Comparison of ENCODE assay signal across 10 cellular contexts in genomic region chr5:54159153-54159836, GRCh38.
DNase-seq lines count a peak whose midpoint lies in the region; ATAC-seq, FAIRE-seq and TF ChIP-seq lines count a peak whose summit lies in the region.
"Had no signal": no experiment of that assay in that cellular context is flagged by ENCODE, and none has a peak within 500 bp of the region (broad histone marks: within the 10 kb centered on the region; RNA-seq: fewer than 3 reads in every experiment).

No MANE protein-coding gene starts in this region.

- ATAC-seq in GM18909 (IDR thresholded peaks at IDR 0.05; ENCODE audit: poor library complexity, unreplicated experiment) (peak; percentile 64), gastroesophageal sphincter (no peak)

- no peak overlapping the region for H3K18ac ChIP-seq in H1 (ENCODE audit: extremely low read depth, low read length)

- H3K4ac ChIP-seq in H1 (replicated peaks; ENCODE audit: insufficient read length, low read depth, low read length): no peak overlapping the region

- no peaks in the 10 kb centered on the region for H3K36me3 ChIP-seq in A673 (ENCODE audit: insufficient read depth, low read length, poor library complexity, severe bottlenecking)
- H3K36me3 ChIP-seq in H1 (ENCODE audit: control insufficient read depth in 2 of 4, insufficient read depth in 4 of 4, low read length in 3 of 4): no peaks in the 10 kb centered on the region
- no peaks in the 10 kb centered on the region for H3K36me3 ChIP-seq in gastroesophageal sphincter
- no peaks in the 10 kb centered on the region for H3K36me3 ChIP-seq in Peyer's patch

- DNase-seq in A673 (ENCODE audit: low spot score): peak; percentile 61
- DNase-seq in LHCN-M2 (ENCODE audit: low read depth): peak; percentile 49
- DNase-seq in H1 (ENCODE audit: low read depth in 1 of 2, low spot score in 2 of 2): no peak
- no peak for DNase-seq in NCI-H187 (lab: John Stamatoyannopoulos, UW)
- DNase-seq in Peyer's patch: no peak
- no peak for DNase-seq in retina
- DNase-seq: COR-L47, NCI-H2107 had no signal

- H2AFZ ChIP-seq in H1 (ENCODE audit: low read length): no peak overlapping the region

- H3K4me3 ChIP-seq in A673 (ENCODE audit: low read depth, low read length, poor library complexity, severe bottlenecking) (no peak overlapping the region), H1 (ENCODE audit: extremely low read depth in 1 of 4, insufficient read depth in 2 of 4, low read depth in 3 of 4, low read length in 4 of 4) (no peak overlapping the region), gastroesophageal sphincter (no peak overlapping the region), Peyer's patch (no peak overlapping the region)

- no peak overlapping the region for H2BK15ac ChIP-seq in H1 (ENCODE audit: low read length)

- no peaks in the 10 kb centered on the region for H3K9me3 ChIP-seq in A673 (ENCODE audit: low read depth, low read length, poor library complexity, severe bottlenecking)
- no peaks in the 10 kb centered on the region for H3K9me3 ChIP-seq in H1 (ENCODE audit: insufficient read depth in 2 of 2, low read depth in 1 of 2, low read length in 1 of 2)
- no peaks in the 10 kb centered on the region for H3K9me3 ChIP-seq in gastroesophageal sphincter
- H3K9me3 ChIP-seq in Peyer's patch: no peaks in the 10 kb centered on the region

- TF ChIP-seq CTCF in A673 (conservative IDR thresholded peaks at IDR 0.05; ENCODE audit: low read depth, low read length) (peak; percentile 41), H1 (IDR thresholded peaks at IDR 0.05; ENCODE audit: control extremely low read depth in 1 of 3, insufficient read depth in 1 of 3, low read depth in 1 of 3, low read length in 3 of 3) (peak in 1 of 3 experiments; percentile 40; a peak in 1 of 4 replicates), gastroesophageal sphincter (IDR thresholded peaks at IDR 0.05) (no peak), Peyer's patch (IDR thresholded peaks at IDR 0.05) (no peak)

- CTCF ChIA-PET in A673 (lab: Charles Lee) (no interaction called here), H1 (lab: Charles Lee; ENCODE audit: partially characterized antibody) (interaction anchor here (0.7 to 0.9 kb wide), 2 partner anchors 38 to 287 kb away, joined by 3 read pairs; no protein-coding TSS in a partner anchor)

- POLR2A ChIA-PET in A673 (lab: Charles Lee; ENCODE audit: low non-redundant PET) (interaction anchor here (0.7 kb wide), 1 partner anchor 242 kb away, joined by 4 read pairs; no protein-coding TSS in a partner anchor), H1 (lab: Charles Lee; ENCODE audit: partially characterized antibody) (no interaction called here)

- no peak overlapping the region for H3K4me2 ChIP-seq in H1 (ENCODE audit: insufficient read depth in 1 of 2, low read depth in 2 of 2, low read length in 2 of 2)

- no peak overlapping the region for H3K9ac ChIP-seq in H1 (replicated peaks in 1 of 4; ENCODE audit: extremely low read depth in 1 of 4, low read depth in 3 of 4, low read length in 3 of 4)

- TF ChIP-seq EP300 in H1 (IDR thresholded peaks at IDR 0.05; ENCODE audit: borderline replicate concordance in 1 of 2, low read depth in 2 of 2, low read length in 2 of 2) (no peak), gastroesophageal sphincter (IDR thresholded peaks at IDR 0.05) (no peak)

- H2BK120ac ChIP-seq in H1 (replicated peaks; ENCODE audit: low read depth, low read length): no peak overlapping the region

- peak; percentile 7 for FAIRE-seq in H1 (lab: Jason Lieb, UNC)

- H3K23ac ChIP-seq in H1 (ENCODE audit: insufficient read length): no peak overlapping the region

- H2BK5ac ChIP-seq in H1 (ENCODE audit: low read depth, low read length): no peak overlapping the region

- no peak overlapping the region for H4K5ac ChIP-seq in H1 (ENCODE audit: insufficient read length, low read depth, low read length)

- H3K79me2 ChIP-seq in H1 (ENCODE audit: control insufficient read depth in 1 of 2, insufficient read depth in 2 of 2, low read length in 2 of 2): no peaks in the 10 kb centered on the region

- no TSS peak for BruUV-seq in A673 (replicated peaks; lab: Mats Ljungman, UMichigan)

- H3K23me2 ChIP-seq in H1 (ENCODE audit: low read depth, low read length): no peaks in the 10 kb centered on the region; the same call in 1 of the 2 replicates

- no peak overlapping the region for H2AK5ac ChIP-seq in H1 (ENCODE audit: low read depth, low read length)

- H2BK12ac ChIP-seq in H1 (ENCODE audit: low read depth, low read length): no peak overlapping the region

- no peaks in the 10 kb centered on the region for H3K79me1 ChIP-seq in H1 (ENCODE audit: low read depth, low read length)

- no peak overlapping the region for H4K8ac ChIP-seq in H1 (ENCODE audit: extremely low read depth, insufficient read depth, low read length)

- H4K91ac ChIP-seq in H1 (replicated peaks; ENCODE audit: insufficient read length, low read length): no peak overlapping the region

- H2BK20ac ChIP-seq in H1 (ENCODE audit: low read length): no peak overlapping the region

- peak; percentile 48 to 57; a peak in 3 of 4 replicates for TF ChIP-seq RAD21 in H1 (IDR thresholded peaks at IDR 0.05 in 1 of 2, conservative IDR thresholded peaks at IDR 0.05 in 1 of 2; ENCODE audit: low read depth in 2 of 2, low read length in 2 of 2)

- 94% methylated on average over 4 of the region's 4 CpGs; no CpG with 5 or more reads in 1 of the 2 experiments for WGBS in H1 (ENCODE audit: extremely low coverage in 1 of 2, insufficient coverage in 1 of 2, insufficient read length in 1 of 2, insufficient replicate concordance in 2 of 2, low coverage in 1 of 2, low lambda C conversion rate in 2 of 2, missing lambda C conversion rate in 1 of 2), 2 experiments
- WGBS in gastroesophageal sphincter (ENCODE audit: low coverage in 1 of 2), 2 donors: 62 to 65% methylated on average over 3 to 4 of the region's 4 CpGs

- TF ChIP-seq POLR2A in H1 (IDR thresholded peaks at IDR 0.05; ENCODE audit: control extremely low read depth in 1 of 2, low read depth in 2 of 2, low read length in 2 of 2) (no peak), gastroesophageal sphincter (IDR thresholded peaks at IDR 0.05) (no peak), Peyer's patch (IDR thresholded peaks at IDR 0.05) (no peak)

- intact Hi-C loops in A673 (cut with micrococcal nuclease; ENCODE audit: unreplicated experiment): no loop called here

- no peaks in the 10 kb centered on the region for H3K27me3 ChIP-seq in A673 (replicated peaks; ENCODE audit: insufficient read depth, low read depth, low read length, poor library complexity)
- no peaks in the 10 kb centered on the region for H3K27me3 ChIP-seq in H1 (replicated peaks in 1 of 4; ENCODE audit: control insufficient read depth in 3 of 4, extremely low read depth in 1 of 4, insufficient read depth in 3 of 4, low read length in 3 of 4)
- H3K27me3 ChIP-seq in gastroesophageal sphincter: no peaks in the 10 kb centered on the region
- no peaks in the 10 kb centered on the region for H3K27me3 ChIP-seq in Peyer's patch

- H4K20me1 ChIP-seq in H1 (replicated peaks in 1 of 2; ENCODE audit: control insufficient read depth in 1 of 2, insufficient read depth in 2 of 2, low read length in 2 of 2): no peaks in the 10 kb centered on the region

- H3K4me1 ChIP-seq in A673 (ENCODE audit: insufficient read depth, low read length, poor library complexity, severe bottlenecking): no peaks in the 10 kb centered on the region
- no peaks in the 10 kb centered on the region for H3K4me1 ChIP-seq in H1 (replicated peaks in 1 of 4; ENCODE audit: control insufficient read depth in 3 of 4, insufficient read depth in 4 of 4, low read length in 3 of 4)
- peaks cover 0 to 4% (median 0%) of the 10 kb centered on the region in 3 donors for H3K4me1 ChIP-seq in gastroesophageal sphincter
- no peaks in the 10 kb centered on the region for H3K4me1 ChIP-seq in Peyer's patch

- no peak overlapping the region for H3K56ac ChIP-seq in H1 (replicated peaks; ENCODE audit: insufficient read length, low read depth, low read length)

- no peak overlapping the region for H3K14ac ChIP-seq in H1 (ENCODE audit: insufficient read length)

- no peak overlapping the region for H3K27ac ChIP-seq in A673 (ENCODE audit: low read depth, low read length, poor library complexity, severe bottlenecking)
- no peak overlapping the region for H3K27ac ChIP-seq in H1 (ENCODE audit: low read depth, low read length)
- H3K27ac ChIP-seq in gastroesophageal sphincter: no peak overlapping the region
- H3K27ac ChIP-seq in Peyer's patch: no peak overlapping the region

TF ChIP-seq in H1, 55 proteins besides CTCF, POLR2A, EP300 and RAD21:
- TF ChIP-seq BACH1 (IDR thresholded peaks at IDR 0.05; ENCODE audit: low read length) (peak; percentile 85; the same call in 1 of the 2 replicates), SIX5 (IDR thresholded peaks at IDR 0.05; ENCODE audit: low read depth, low read length) (no peak)

Comparison
In these comparisons a context has a peak if more than half of its experiments do, and no peak if none do; other contexts are left out.
1. DNase-seq: peak in A673 (single experiment) and LHCN-M2 (single experiment); none in H1 (0 of 2), NCI-H187 (0 of 2), Peyer's patch (0 of 3) and retina (single experiment).